Comparison of ENCODE assay signal across 1 cellular context in the genomic region with DNA sequence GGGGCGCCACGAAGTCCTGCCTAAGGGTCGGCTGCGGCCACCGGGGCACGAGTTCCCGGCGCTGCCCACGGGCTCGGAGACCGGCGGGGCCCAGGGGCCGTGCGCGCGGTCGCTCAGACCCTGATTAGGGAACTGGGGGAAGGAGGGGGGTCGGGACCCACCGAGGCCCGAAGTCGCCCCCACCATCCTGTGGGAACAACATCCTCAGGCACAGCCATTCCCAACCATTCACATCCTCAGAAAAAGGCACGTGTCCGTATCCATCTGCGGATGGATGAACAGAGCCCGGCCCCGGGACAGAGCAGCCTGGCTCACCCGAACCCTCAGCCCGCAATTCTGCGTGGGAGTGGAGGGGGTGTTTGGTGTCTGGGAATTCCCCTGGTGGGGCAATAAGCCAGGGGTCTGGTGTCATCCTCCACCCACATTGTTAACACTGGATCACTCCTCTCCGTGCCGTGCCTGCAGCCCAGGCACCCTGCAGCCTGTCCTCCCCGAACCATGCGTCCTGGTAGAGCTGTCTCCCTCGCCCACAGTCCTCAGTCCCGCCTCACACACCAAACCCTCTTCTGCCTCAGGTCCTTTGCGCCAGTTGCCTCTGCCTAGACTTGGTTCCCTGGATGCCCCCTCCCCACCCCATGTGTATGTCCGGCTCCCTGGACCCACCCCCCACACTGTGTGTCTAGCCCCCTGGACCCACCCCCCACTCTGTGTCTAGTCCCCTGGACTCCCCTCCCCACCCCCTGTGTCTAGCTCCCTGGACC.
TF ChIP-seq lines count a peak whose summit lies in the region.

No MANE protein-coding gene starts in this region.

TF ChIP-seq in HEK293, 187 proteins besides CTCF, POLR2A, EP300 and RAD21 (continued from another document):
- TF ChIP-seq, protein P1, sequence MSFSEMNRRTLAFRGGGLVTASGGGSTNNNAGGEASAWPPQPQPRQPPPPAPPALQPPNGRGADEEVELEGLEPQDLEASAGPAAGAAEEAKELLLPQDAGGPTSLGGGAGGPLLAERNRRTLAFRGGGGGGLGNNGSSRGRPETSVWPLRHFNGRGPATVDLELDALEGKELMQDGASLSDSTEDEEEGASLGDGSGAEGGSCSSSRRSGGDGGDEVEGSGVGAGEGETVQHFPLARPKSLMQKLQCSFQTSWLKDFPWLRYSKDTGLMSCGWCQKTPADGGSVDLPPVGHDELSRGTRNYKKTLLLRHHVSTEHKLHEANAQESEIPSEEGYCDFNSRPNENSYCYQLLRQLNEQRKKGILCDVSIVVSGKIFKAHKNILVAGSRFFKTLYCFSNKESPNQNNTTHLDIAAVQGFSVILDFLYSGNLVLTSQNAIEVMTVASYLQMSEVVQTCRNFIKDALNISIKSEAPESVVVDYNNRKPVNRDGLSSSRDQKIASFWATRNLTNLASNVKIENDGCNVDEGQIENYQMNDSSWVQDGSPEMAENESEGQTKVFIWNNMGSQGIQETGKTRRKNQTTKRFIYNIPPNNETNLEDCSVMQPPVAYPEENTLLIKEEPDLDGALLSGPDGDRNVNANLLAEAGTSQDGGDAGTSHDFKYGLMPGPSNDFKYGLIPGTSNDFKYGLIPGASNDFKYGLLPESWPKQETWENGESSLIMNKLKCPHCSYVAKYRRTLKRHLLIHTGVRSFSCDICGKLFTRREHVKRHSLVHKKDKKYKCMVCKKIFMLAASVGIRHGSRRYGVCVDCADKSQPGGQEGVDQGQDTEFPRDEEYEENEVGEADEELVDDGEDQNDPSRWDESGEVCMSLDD (tag by site-specific recombination; IDR thresholded peaks at IDR 0.05), result peak; percentile 78; the same call in 1 of the 2 replicates
- peak; percentile 19; the same call in 1 of the 2 replicates for TF ChIP-seq KLF9 (tag by site-specific recombination; IDR thresholded peaks at IDR 0.05; ENCODE audit: low read depth)
- TF ChIP-seq ZBTB21 (tag by site-specific recombination; IDR thresholded peaks at IDR 0.05), result no peak
- TF ChIP-seq, protein P2, sequence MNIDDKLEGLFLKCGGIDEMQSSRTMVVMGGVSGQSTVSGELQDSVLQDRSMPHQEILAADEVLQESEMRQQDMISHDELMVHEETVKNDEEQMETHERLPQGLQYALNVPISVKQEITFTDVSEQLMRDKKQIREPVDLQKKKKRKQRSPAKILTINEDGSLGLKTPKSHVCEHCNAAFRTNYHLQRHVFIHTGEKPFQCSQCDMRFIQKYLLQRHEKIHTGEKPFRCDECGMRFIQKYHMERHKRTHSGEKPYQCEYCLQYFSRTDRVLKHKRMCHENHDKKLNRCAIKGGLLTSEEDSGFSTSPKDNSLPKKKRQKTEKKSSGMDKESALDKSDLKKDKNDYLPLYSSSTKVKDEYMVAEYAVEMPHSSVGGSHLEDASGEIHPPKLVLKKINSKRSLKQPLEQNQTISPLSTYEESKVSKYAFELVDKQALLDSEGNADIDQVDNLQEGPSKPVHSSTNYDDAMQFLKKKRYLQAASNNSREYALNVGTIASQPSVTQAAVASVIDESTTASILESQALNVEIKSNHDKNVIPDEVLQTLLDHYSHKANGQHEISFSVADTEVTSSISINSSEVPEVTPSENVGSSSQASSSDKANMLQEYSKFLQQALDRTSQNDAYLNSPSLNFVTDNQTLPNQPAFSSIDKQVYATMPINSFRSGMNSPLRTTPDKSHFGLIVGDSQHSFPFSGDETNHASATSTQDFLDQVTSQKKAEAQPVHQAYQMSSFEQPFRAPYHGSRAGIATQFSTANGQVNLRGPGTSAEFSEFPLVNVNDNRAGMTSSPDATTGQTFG (tag by site-specific recombination; IDR thresholded peaks at IDR 0.05; ENCODE audit: borderline replicate concordance), result peak; percentile 21; the same call in 1 of the 2 replicates
- TF ChIP-seq ZBTB8A (tag by site-specific recombination; IDR thresholded peaks at IDR 0.05), result peak; percentile 70
- TF ChIP-seq ZNF138 (tag by site-specific recombination; IDR thresholded peaks at IDR 0.05; ENCODE audit: borderline replicate concordance), result no peak
- TF ChIP-seq HOXD13 (CRISPR knock-in tag; IDR thresholded peaks at IDR 0.05; ENCODE audit: borderline replicate concordance), result no peak
- 0 out of 2 replicates have a peak, but pooled peaks have one; percentile 41 for TF ChIP-seq BCL11A (tag by site-specific recombination; IDR thresholded peaks at IDR 0.05; ENCODE audit: low read depth)
- TF ChIP-seq SP7 (tag by site-specific recombination; IDR thresholded peaks at IDR 0.05), result peak; percentile 65; the same call in 1 of the 2 replicates
- TF ChIP-seq ZNF600 (tag by site-specific recombination; IDR thresholded peaks at IDR 0.05), result peak; percentile 97
- no peak for TF ChIP-seq REPIN1 (tag by site-specific recombination; IDR thresholded peaks at IDR 0.05; ENCODE audit: low read depth)
- peak; percentile 88 for TF ChIP-seq ZFP69B (tag by site-specific recombination; IDR thresholded peaks at IDR 0.05)
- TF ChIP-seq ZFP37 (tag by site-specific recombination; IDR thresholded peaks at IDR 0.05), result no peak
- no peak for TF ChIP-seq ZNF548 (tag by site-specific recombination; IDR thresholded peaks at IDR 0.05)
- peak; percentile 98 for TF ChIP-seq ZNF121 (tag by site-specific recombination; IDR thresholded peaks at IDR 0.05)
- peak; percentile 98 for TF ChIP-seq ZNF10 (tag by site-specific recombination; IDR thresholded peaks at IDR 0.05)
- TF ChIP-seq ZEB2 (tag by site-specific recombination; IDR thresholded peaks at IDR 0.05), result peak; percentile 55; the same call in 1 of the 2 replicates
- peak; percentile 98 for TF ChIP-seq ZFHX2 (tag by site-specific recombination; conservative IDR thresholded peaks at IDR 0.05)
- TF ChIP-seq, protein P3, sequence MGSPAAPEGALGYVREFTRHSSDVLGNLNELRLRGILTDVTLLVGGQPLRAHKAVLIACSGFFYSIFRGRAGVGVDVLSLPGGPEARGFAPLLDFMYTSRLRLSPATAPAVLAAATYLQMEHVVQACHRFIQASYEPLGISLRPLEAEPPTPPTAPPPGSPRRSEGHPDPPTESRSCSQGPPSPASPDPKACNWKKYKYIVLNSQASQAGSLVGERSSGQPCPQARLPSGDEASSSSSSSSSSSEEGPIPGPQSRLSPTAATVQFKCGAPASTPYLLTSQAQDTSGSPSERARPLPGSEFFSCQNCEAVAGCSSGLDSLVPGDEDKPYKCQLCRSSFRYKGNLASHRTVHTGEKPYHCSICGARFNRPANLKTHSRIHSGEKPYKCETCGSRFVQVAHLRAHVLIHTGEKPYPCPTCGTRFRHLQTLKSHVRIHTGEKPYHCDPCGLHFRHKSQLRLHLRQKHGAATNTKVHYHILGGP (tag by site-specific recombination; IDR thresholded peaks at IDR 0.05), result no peak
- TF ChIP-seq SP2 (tag by site-specific recombination; IDR thresholded peaks at IDR 0.05), result peak; percentile 24; the same call in 1 of the 2 replicates
- TF ChIP-seq, protein P4, sequence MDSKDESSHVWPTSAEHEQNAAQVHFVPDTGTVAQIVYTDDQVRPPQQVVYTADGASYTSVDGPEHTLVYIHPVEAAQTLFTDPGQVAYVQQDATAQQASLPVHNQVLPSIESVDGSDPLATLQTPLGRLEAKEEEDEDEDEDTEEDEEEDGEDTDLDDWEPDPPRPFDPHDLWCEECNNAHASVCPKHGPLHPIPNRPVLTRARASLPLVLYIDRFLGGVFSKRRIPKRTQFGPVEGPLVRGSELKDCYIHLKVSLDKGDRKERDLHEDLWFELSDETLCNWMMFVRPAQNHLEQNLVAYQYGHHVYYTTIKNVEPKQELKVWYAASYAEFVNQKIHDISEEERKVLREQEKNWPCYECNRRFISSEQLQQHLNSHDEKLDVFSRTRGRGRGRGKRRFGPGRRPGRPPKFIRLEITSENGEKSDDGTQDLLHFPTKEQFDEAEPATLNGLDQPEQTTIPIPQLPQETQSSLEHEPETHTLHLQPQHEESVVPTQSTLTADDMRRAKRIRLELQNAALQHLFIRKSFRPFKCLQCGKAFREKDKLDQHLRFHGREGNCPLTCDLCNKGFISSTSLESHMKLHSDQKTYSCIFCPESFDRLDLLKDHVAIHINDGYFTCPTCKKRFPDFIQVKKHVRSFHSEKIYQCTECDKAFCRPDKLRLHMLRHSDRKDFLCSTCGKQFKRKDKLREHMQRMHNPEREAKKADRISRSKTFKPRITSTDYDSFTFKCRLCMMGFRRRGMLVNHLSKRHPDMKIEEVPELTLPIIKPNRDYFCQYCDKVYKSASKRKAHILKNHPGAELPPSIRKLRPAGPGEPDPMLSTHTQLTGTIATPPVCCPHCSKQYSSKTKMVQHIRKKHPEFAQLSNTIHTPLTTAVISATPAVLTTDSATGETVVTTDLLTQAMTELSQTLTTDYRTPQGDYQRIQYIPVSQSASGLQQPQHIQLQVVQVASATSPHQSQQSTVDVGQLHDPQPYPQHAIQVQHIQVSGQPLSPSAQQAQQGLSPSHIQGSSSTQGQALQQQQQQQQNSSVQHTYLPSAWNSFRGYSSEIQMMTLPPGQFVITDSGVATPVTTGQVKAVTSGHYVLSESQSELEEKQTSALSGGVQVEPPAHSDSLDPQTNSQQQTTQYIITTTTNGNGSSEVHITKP (tag by site-specific recombination; IDR thresholded peaks at IDR 0.05), result peak; percentile 87
- 0 out of 2 replicates have a peak, but pooled peaks have one; percentile 47 for TF ChIP-seq ZNF2 (tag by site-specific recombination; IDR thresholded peaks at IDR 0.05)
- no peak for TF ChIP-seq ZNF624 (tag by site-specific recombination; IDR thresholded peaks at IDR 0.05)
- no peak for TF ChIP-seq ZNF37A (tag by site-specific recombination; IDR thresholded peaks at IDR 0.05)
- peak; percentile 77 for TF ChIP-seq IKZF3 (tag by site-specific recombination; IDR thresholded peaks at IDR 0.05)
- peak; percentile 81 for TF ChIP-seq ZNF366 (tag by site-specific recombination; conservative IDR thresholded peaks at IDR 0.05)
- peak; percentile 86 for TF ChIP-seq ZNF335 (tag by site-specific recombination; conservative IDR thresholded peaks at IDR 0.05)
- TF ChIP-seq ZNF423 (tag by site-specific recombination; IDR thresholded peaks at IDR 0.05), result peak; percentile 37; the same call in 1 of the 2 replicates
- TF ChIP-seq ZBTB1 (tag by site-specific recombination; IDR thresholded peaks at IDR 0.05), result 0 out of 2 replicates have a peak, but pooled peaks have one; percentile 21
- TF ChIP-seq KLF8 (tag by site-specific recombination; IDR thresholded peaks at IDR 0.05), result no peak
- TF ChIP-seq ZNF394 (tag by site-specific recombination; IDR thresholded peaks at IDR 0.05; ENCODE audit: borderline replicate concordance), result no peak
- TF ChIP-seq ZNF311 (tag by site-specific recombination; IDR thresholded peaks at IDR 0.05; ENCODE audit: borderline replicate concordance), result no peak
- TF ChIP-seq, protein P5, sequence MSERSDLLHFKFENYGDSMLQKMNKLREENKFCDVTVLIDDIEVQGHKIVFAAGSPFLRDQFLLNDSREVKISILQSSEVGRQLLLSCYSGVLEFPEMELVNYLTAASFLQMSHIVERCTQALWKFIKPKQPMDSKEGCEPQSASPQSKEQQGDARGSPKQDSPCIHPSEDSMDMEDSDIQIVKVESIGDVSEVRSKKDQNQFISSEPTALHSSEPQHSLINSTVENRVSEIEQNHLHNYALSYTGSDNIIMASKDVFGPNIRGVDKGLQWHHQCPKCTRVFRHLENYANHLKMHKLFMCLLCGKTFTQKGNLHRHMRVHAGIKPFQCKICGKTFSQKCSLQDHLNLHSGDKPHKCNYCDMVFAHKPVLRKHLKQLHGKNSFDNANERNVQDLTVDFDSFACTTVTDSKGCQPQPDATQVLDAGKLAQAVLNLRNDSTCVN (tag by site-specific recombination; optimal IDR thresholded peaks at IDR 0.05), result peak; percentile 69
- TF ChIP-seq, protein P6, sequence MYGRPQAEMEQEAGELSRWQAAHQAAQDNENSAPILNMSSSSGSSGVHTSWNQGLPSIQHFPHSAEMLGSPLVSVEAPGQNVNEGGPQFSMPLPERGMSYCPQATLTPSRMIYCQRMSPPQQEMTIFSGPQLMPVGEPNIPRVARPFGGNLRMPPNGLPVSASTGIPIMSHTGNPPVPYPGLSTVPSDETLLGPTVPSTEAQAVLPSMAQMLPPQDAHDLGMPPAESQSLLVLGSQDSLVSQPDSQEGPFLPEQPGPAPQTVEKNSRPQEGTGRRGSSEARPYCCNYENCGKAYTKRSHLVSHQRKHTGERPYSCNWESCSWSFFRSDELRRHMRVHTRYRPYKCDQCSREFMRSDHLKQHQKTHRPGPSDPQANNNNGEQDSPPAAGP (tag by site-specific recombination; IDR thresholded peaks at IDR 0.05), result no peak
- no peak for TF ChIP-seq ZNF658 (tag by site-specific recombination; IDR thresholded peaks at IDR 0.05)
- peak; percentile 76 for TF ChIP-seq ZBTB17 (tag by site-specific recombination; IDR thresholded peaks at IDR 0.05)
- peak; percentile 91 for TF ChIP-seq ZBTB48 (tag by site-specific recombination; IDR thresholded peaks at IDR 0.05)
- TF ChIP-seq ZBTB20 (tag by site-specific recombination; IDR thresholded peaks at IDR 0.05), result peak; percentile 83
- TF ChIP-seq, protein P7, sequence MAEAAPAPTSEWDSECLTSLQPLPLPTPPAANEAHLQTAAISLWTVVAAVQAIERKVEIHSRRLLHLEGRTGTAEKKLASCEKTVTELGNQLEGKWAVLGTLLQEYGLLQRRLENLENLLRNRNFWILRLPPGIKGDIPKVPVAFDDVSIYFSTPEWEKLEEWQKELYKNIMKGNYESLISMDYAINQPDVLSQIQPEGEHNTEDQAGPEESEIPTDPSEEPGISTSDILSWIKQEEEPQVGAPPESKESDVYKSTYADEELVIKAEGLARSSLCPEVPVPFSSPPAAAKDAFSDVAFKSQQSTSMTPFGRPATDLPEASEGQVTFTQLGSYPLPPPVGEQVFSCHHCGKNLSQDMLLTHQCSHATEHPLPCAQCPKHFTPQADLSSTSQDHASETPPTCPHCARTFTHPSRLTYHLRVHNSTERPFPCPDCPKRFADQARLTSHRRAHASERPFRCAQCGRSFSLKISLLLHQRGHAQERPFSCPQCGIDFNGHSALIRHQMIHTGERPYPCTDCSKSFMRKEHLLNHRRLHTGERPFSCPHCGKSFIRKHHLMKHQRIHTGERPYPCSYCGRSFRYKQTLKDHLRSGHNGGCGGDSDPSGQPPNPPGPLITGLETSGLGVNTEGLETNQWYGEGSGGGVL (tag by site-specific recombination; IDR thresholded peaks at IDR 0.05), result peak; percentile 33; the same call in 1 of the 2 replicates
- TF ChIP-seq ZNF596 (tag by site-specific recombination; IDR thresholded peaks at IDR 0.05), result no peak
- peak; percentile 71 for TF ChIP-seq ZNF341 (tag by site-specific recombination; IDR thresholded peaks at IDR 0.05; ENCODE audit: low read depth)
- TF ChIP-seq, protein P8, sequence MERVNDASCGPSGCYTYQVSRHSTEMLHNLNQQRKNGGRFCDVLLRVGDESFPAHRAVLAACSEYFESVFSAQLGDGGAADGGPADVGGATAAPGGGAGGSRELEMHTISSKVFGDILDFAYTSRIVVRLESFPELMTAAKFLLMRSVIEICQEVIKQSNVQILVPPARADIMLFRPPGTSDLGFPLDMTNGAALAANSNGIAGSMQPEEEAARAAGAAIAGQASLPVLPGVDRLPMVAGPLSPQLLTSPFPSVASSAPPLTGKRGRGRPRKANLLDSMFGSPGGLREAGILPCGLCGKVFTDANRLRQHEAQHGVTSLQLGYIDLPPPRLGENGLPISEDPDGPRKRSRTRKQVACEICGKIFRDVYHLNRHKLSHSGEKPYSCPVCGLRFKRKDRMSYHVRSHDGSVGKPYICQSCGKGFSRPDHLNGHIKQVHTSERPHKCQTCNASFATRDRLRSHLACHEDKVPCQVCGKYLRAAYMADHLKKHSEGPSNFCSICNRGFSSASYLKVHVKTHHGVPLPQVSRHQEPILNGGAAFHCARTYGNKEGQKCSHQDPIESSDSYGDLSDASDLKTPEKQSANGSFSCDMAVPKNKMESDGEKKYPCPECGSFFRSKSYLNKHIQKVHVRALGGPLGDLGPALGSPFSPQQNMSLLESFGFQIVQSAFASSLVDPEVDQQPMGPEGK (tag by site-specific recombination; IDR thresholded peaks at IDR 0.05), result peak; percentile 93
- TF ChIP-seq ZNF169 (tag by site-specific recombination; IDR thresholded peaks at IDR 0.05), result no peak
